12 cellular contexts compared by ENCODE assay signal in the genomic region with DNA sequence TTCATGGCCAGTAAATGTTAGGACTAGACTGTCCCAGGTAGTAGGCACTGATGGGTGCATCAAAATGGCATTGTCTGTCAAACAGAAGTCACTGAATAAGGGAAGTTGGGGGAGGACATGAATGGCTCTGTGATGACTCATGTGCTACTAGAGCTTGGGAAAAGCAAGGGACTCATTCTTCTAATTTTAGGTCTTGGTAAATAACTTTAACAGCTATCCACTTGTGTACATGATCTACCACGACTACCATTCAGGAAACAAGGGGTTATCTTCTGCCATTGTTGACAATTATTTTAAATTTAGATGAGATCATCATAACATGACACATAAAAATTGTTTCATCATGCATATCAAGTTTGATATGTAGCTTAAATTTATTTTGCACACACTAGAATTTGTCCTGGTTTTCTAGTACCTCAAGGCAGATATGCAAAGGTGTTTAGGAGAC. TPM values are rescaled to one million over a fixed set of nuclear protein-coding genes. Genes with fewer than 3 reads are reported as not detected.
DNase-seq lines count a peak whose midpoint lies in the region; ATAC-seq and TF ChIP-seq lines count a peak whose summit lies in the region.
"Had no signal": no experiment of that assay in that cellular context is flagged by ENCODE, and none has a peak within 500 bp of the region (broad histone marks: within the 10 kb centered on the region; RNA-seq: fewer than 3 reads in every experiment).

No MANE protein-coding gene starts in this region.

- H3K27ac ChIP-seq in heart left ventricle, result no peak overlapping the region
- H3K27ac ChIP-seq: Peyer's patch, tibial artery had no signal

- H3K9me3 ChIP-seq in heart left ventricle, result no peaks in the 10 kb centered on the region
- H3K9me3 ChIP-seq: Peyer's patch, tibial artery had no signal

- no peaks in the 10 kb centered on the region for H3K9me3 Mint-ChIP-seq in type B pancreatic cell
- no peaks in the 10 kb centered on the region for H3K9me3 Mint-ChIP-seq in natural killer cell treated with Interleukin-12 subunit alpha and Interleukin-12 subunit beta and Interleukin-15 and Interleukin-18, amount 100 ng/mL, for 72 hours
- no peaks in the 10 kb centered on the region for H3K9me3 Mint-ChIP-seq in mesothelial cell of epicardium

- peaks cover 15% of the 10 kb centered on the region for H3K27me3 Mint-ChIP-seq in type B pancreatic cell
- no peaks in the 10 kb centered on the region for H3K27me3 Mint-ChIP-seq in natural killer cell treated with Interleukin-12 subunit alpha and Interleukin-12 subunit beta and Interleukin-15 and Interleukin-18, amount 100 ng/mL, for 72 hours
- H3K27me3 Mint-ChIP-seq in mesothelial cell of epicardium (ENCODE audit: low read depth), result peaks cover 15% of the 10 kb centered on the region

- no peak for TF ChIP-seq POLR2A in heart left ventricle (IDR thresholded peaks at IDR 0.05)

- H3K4me1 ChIP-seq in heart left ventricle, result peaks cover 0 to 6% (median 0%) of the 10 kb centered on the region in 12 donors
- H3K4me1 ChIP-seq: Peyer's patch, tibial artery had no signal

- no peak for TF ChIP-seq CTCF in heart left ventricle (IDR thresholded peaks at IDR 0.05)
- TF ChIP-seq CTCF in fibroblast of the aortic adventitia (IDR thresholded peaks at IDR 0.05; ENCODE audit: insufficient read depth, low read length), result no peak
- no peak for TF ChIP-seq CTCF in type B pancreatic cell (conservative IDR thresholded peaks at IDR 0.05)
- TF ChIP-seq CTCF in mesothelial cell of epicardium (IDR thresholded peaks at IDR 0.05; ENCODE audit: unreplicated experiment), result no peak

- H3K27ac Mint-ChIP-seq in type B pancreatic cell (peak overlapping the region; percentile 37), mesothelial cell of epicardium (no peak overlapping the region)
- H3K27ac Mint-ChIP-seq in natural killer cell treated with Interleukin-12 subunit alpha and Interleukin-12 subunit beta and Interleukin-15 and Interleukin-18, amount 100 ng/mL, for 72 hours, result no peak overlapping the region
- H3K27ac Mint-ChIP-seq: B cell had no signal

- intact Hi-C loops in heart left ventricle (cut with DNase I) (no loop called here), Right ventricle myocardium inferior (cut with DNase I) (no loop called here)

- H3K4me1 Mint-ChIP-seq in type B pancreatic cell (ENCODE audit: unreplicated experiment), result peaks cover 4% of the 10 kb centered on the region
- H3K4me1 Mint-ChIP-seq in natural killer cell treated with Interleukin-12 subunit alpha and Interleukin-12 subunit beta and Interleukin-15 and Interleukin-18, amount 100 ng/mL, for 72 hours (ENCODE audit: low read depth in 2 of 2), result peaks cover 0 to 7% of the 10 kb centered on the region in 2 donors
- H3K4me1 Mint-ChIP-seq in mesothelial cell of epicardium, result peaks cover 4% of the 10 kb centered on the region
- H3K4me1 Mint-ChIP-seq: B cell had no signal

- H3K4me3 ChIP-seq in heart left ventricle, result no peak overlapping the region
- no peak overlapping the region for H3K4me3 ChIP-seq in fibroblast of the aortic adventitia (ENCODE audit: low read depth, low read length)
- H3K4me3 ChIP-seq: Peyer's patch, tibial artery had no signal

- ATAC-seq in heart left ventricle (peak; percentile 42 to 91 (median 76)), Right ventricle myocardium inferior (no peak)
- ATAC-seq in natural killer cell treated with Interleukin-12 subunit alpha and Interleukin-12 subunit beta and Interleukin-15 and Interleukin-18, amount 100 ng/mL, for 72 hours, result no peak

- WGBS in heart left ventricle, 4 donors, result 5 to 9% (median 9%) methylated on average over 1 of the region's 1 CpG

- no peaks in the 10 kb centered on the region for H3K36me3 ChIP-seq in heart left ventricle
- H3K36me3 ChIP-seq: Peyer's patch, tibial artery had no signal

- H3K27me3 ChIP-seq in heart left ventricle, result peaks cover 0 to 4% (median 0%) of the 10 kb centered on the region in 9 donors
- H3K27me3 ChIP-seq: Peyer's patch, tibial artery had no signal

- DNase-seq in heart left ventricle (no peak), Right ventricle myocardium inferior (ENCODE audit: missing footprints) (no peak), RKO (ENCODE audit: low spot score) (peak; percentile 74), fibroblast of the aortic adventitia (ENCODE audit: low read depth) (peak; percentile 35), type B pancreatic cell (ENCODE audit: extremely low spot score, unreplicated experiment) (no peak), mesothelial cell of epicardium (ENCODE audit: low spot score in 2 of 2, unreplicated experiment in 2 of 2) (no peak)
- DNase-seq in activated CD4-positive, CD25-positive, alpha-beta regulatory T cell treated with anti-CD3 and anti-CD28 coated beads, Interleukin-2, amount 50 U/mL, for 72 hours, result no peak
- no peak for DNase-seq in natural killer cell treated with Interleukin-12 subunit alpha and Interleukin-12 subunit beta and Interleukin-15 and Interleukin-18, amount 100 ng/mL, for 72 hours (ENCODE audit: low spot score)
- DNase-seq: H7, Peyer's patch, tibial artery had no signal

- peak overlapping the region; percentile 2 for H3K4me3 Mint-ChIP-seq in type B pancreatic cell
- H3K4me3 Mint-ChIP-seq in natural killer cell treated with Interleukin-12 subunit alpha and Interleukin-12 subunit beta and Interleukin-15 and Interleukin-18, amount 100 ng/mL, for 72 hours, result no peak overlapping the region
- no peak overlapping the region for H3K4me3 Mint-ChIP-seq in mesothelial cell of epicardium
- H3K4me3 Mint-ChIP-seq: B cell had no signal

- peaks cover 4% of the 10 kb centered on the region for H3K36me3 Mint-ChIP-seq in type B pancreatic cell
- H3K36me3 Mint-ChIP-seq in natural killer cell treated with Interleukin-12 subunit alpha and Interleukin-12 subunit beta and Interleukin-15 and Interleukin-18, amount 100 ng/mL, for 72 hours, result no peaks in the 10 kb centered on the region
- H3K36me3 Mint-ChIP-seq in mesothelial cell of epicardium, result no peaks in the 10 kb centered on the region

RNA-seq across cellular contexts. Expression of a gene that starts 6.3 kb away (rescaled TPM):
- total RNA-seq in heart left ventricle (1 to 10 TPM in 7 of 9 donors, under 1 TPM in 2; 0.27 to 9.1 (median 1.9) TPM), Right ventricle myocardium inferior (1.4 TPM), fibroblast of the aortic adventitia (ENCODE audit: low replicate concordance) (0.54 TPM in 1 of 2 replicates, not detected in the other), type B pancreatic cell (ENCODE audit: low replicate concordance) (17.1 and 58.0 TPM in 2 replicates), mesothelial cell of epicardium (1.3 to 1.7 TPM (median 1.5 TPM) in 3 replicates)
- polyA plus RNA-seq in heart left ventricle, result 10 to 100 TPM in 1 of 2 donors, 1 to 10 TPM in 1; 1.6 to 49.6 TPM
- total RNA-seq in natural killer cell treated with Interleukin-12 subunit alpha and Interleukin-12 subunit beta and Interleukin-15 and Interleukin-18, amount 100 ng/mL, for 72 hours, result under 1 TPM; 0.38 to 0.95 TPM
- total RNA-seq: H7 had no signal

Comparison
In these comparisons a context has a peak if more than half of its experiments do, and no peak if none do; other contexts are left out.
1. ATAC-seq: peak in heart left ventricle (4 of 4); none in Right ventricle myocardium inferior (single experiment) and natural killer cell treated with Interleukin-12 subunit alpha and Interleukin-12 subunit beta and Interleukin-15 and Interleukin-18, amount 100 ng/mL, for 72 hours (0 of 2).
2. DNase-seq: peak in RKO (single experiment) and fibroblast of the aortic adventitia (single experiment); none in heart left ventricle (0 of 5), Right ventricle myocardium inferior (single experiment), type B pancreatic cell (single experiment), activated CD4-positive, CD25-positive, alpha-beta regulatory T cell treated with anti-CD3 and anti-CD28 coated beads, Interleukin-2, amount 50 U/mL, for 72 hours (single experiment), natural killer cell treated with Interleukin-12 subunit alpha and Interleukin-12 subunit beta and Interleukin-15 and Interleukin-18, amount 100 ng/mL, for 72 hours (single experiment) and mesothelial cell of epicardium (0 of 2).